ENCODE assay signal across 3 cellular contexts in the genomic region with DNA sequence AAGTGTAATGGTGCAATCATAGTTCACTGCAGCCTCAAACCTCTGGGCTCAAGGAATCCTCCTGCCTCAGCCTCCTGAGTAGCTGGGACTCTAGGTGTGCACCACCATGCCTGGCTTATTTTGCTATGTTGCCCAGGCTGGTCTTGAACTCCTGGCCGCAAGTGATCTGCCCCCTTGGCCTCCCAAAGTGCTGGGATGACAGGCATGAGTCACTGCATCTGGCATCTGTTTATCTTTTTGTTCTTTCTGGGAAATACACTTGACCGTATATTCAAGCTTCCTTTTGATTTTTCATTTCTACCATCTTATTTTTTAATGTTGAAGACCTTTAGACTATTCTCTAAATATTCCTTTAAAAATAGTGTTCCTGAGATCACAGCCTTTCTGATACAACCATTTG.
TF ChIP-seq lines count a peak whose summit lies in the region.

No MANE protein-coding gene starts in this region.

TF ChIP-seq in IMR-90, 13 proteins besides CTCF, POLR2A, EP300 and RAD21:
- no peak for TF ChIP-seq CEBPB (IDR thresholded peaks at IDR 0.05; ENCODE audit: low read depth, low read length)
- TF ChIP-seq, protein P1, sequence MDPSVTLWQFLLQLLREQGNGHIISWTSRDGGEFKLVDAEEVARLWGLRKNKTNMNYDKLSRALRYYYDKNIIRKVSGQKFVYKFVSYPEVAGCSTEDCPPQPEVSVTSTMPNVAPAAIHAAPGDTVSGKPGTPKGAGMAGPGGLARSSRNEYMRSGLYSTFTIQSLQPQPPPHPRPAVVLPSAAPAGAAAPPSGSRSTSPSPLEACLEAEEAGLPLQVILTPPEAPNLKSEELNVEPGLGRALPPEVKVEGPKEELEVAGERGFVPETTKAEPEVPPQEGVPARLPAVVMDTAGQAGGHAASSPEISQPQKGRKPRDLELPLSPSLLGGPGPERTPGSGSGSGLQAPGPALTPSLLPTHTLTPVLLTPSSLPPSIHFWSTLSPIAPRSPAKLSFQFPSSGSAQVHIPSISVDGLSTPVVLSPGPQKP (IDR thresholded peaks at IDR 0.05; ENCODE audit: borderline replicate concordance, low read depth, low read length) = no peak

TF ChIP-seq in K562, 482 proteins besides CTCF, POLR2A, EP300 and RAD21:
- TF ChIP-seq HMG20A (CRISPR knock-in tag; conservative IDR thresholded peaks at IDR 0.05) (no peak), RHOXF2B (CRISPR knock-in tag; conservative IDR thresholded peaks at IDR 0.05) (no peak), JUND (IDR thresholded peaks at IDR 0.05; ENCODE audit: borderline replicate concordance, low read depth, low read length) (peak; percentile 65; the same call in 1 of the 2 replicates), JUND (tag; IDR thresholded peaks at IDR 0.05; ENCODE audit: borderline replicate concordance, low read depth, low read length) (peak; percentile 58; the same call in 2 of the 3 replicates), CBFA2T3 (IDR thresholded peaks at IDR 0.05) (peak; percentile 55), RAD51 (IDR thresholded peaks at IDR 0.05; ENCODE audit: borderline replicate concordance, low read depth) (no peak), ATF7 (IDR thresholded peaks at IDR 0.05) (no peak), ZFX (CRISPR knock-in tag; IDR thresholded peaks at IDR 0.05) (no peak), SRSF7 (optimal IDR thresholded peaks at IDR 0.05; ENCODE audit: low read depth, low read length) (no peak), DPF2 (IDR thresholded peaks at IDR 0.05) (peak; percentile 39; the same call in 1 of the 2 replicates), DMBX1 (CRISPR knock-in tag; IDR thresholded peaks at IDR 0.05; ENCODE audit: borderline replicate concordance) (no peak), MYC (IDR thresholded peaks at IDR 0.05; ENCODE audit: low read depth, low read length) (no peak), MYC (CRISPR knock-in tag; IDR thresholded peaks at IDR 0.05; ENCODE audit: borderline replicate concordance, low read depth) (no peak), CBFA2T2 (conservative IDR thresholded peaks at IDR 0.05) (peak; percentile 37; the same call in 1 of the 2 replicates), DDX20 (tag; IDR thresholded peaks at IDR 0.05; ENCODE audit: low read depth) (no peak), ARID1B (IDR thresholded peaks at IDR 0.05) (peak; percentile 65), SMARCA4 (IDR thresholded peaks at IDR 0.05) (0 out of 2 replicates have a peak, but pooled peaks have one; percentile 63), TAL1 (IDR thresholded peaks at IDR 0.05) (peak; percentile 24; the same call in 1 of the 2 replicates), JUN (IDR thresholded peaks at IDR 0.05; ENCODE audit: borderline replicate concordance, low read depth, low read length) (0 out of 2 replicates have a peak, but pooled peaks have one; percentile 35), JUN (CRISPR knock-in tag; IDR thresholded peaks at IDR 0.05; ENCODE audit: borderline replicate concordance) (no peak), ZNF121 (CRISPR knock-in tag; conservative IDR thresholded peaks at IDR 0.05) (peak; percentile 68; the same call in 1 of the 2 replicates), TCF3 (CRISPR knock-in tag; IDR thresholded peaks at IDR 0.05) (peak; percentile 50), MEIS2 (IDR thresholded peaks at IDR 0.05; ENCODE audit: partially characterized antibody) (peak; percentile 10), FOSL1 (tag; conservative IDR thresholded peaks at IDR 0.05) (peak; percentile 76), E2F1 (CRISPR knock-in tag; IDR thresholded peaks at IDR 0.05) (no peak), NFIC (IDR thresholded peaks at IDR 0.05) (peak; percentile 19; the same call in 1 of the 2 replicates), ZNF583 (CRISPR knock-in tag; IDR thresholded peaks at IDR 0.05) (no peak), POLR2B (IDR thresholded peaks at IDR 0.05; ENCODE audit: low read depth, partially characterized antibody) (no peak), FOXP4 (CRISPR knock-in tag; IDR thresholded peaks at IDR 0.05; ENCODE audit: borderline replicate concordance) (no peak), HMGXB4 (CRISPR knock-in tag; IDR thresholded peaks at IDR 0.05) (no peak)
- TF ChIP-seq, protein P2, sequence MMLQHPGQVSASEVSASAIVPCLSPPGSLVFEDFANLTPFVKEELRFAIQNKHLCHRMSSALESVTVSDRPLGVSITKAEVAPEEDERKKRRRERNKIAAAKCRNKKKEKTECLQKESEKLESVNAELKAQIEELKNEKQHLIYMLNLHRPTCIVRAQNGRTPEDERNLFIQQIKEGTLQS (IDR thresholded peaks at IDR 0.05) = peak; percentile 60
- TF ChIP-seq, protein P2 (CRISPR knock-in tag; conservative IDR thresholded peaks at IDR 0.05) = no peak

TF ChIP-seq in GM23338, 12 proteins besides CTCF, POLR2A, EP300 and RAD21:
- TF ChIP-seq STAT1 (IDR thresholded peaks at IDR 0.05; ENCODE audit: unreplicated experiment) (no peak), CREB1 (CRISPR knock-in tag; IDR thresholded peaks at IDR 0.05; ENCODE audit: low read depth) (no peak), EZH2phosphoT487 (IDR thresholded peaks at IDR 0.05; ENCODE audit: unreplicated experiment) (no peak), ZNF462 (CRISPR knock-in tag; IDR thresholded peaks at IDR 0.05) (no peak), NANOG (IDR thresholded peaks at IDR 0.05; ENCODE audit: borderline replicate concordance) (no peak), POLR2AphosphoS5 (IDR thresholded peaks at IDR 0.05; ENCODE audit: low read depth) (no peak)
- TF ChIP-seq, protein P3, sequence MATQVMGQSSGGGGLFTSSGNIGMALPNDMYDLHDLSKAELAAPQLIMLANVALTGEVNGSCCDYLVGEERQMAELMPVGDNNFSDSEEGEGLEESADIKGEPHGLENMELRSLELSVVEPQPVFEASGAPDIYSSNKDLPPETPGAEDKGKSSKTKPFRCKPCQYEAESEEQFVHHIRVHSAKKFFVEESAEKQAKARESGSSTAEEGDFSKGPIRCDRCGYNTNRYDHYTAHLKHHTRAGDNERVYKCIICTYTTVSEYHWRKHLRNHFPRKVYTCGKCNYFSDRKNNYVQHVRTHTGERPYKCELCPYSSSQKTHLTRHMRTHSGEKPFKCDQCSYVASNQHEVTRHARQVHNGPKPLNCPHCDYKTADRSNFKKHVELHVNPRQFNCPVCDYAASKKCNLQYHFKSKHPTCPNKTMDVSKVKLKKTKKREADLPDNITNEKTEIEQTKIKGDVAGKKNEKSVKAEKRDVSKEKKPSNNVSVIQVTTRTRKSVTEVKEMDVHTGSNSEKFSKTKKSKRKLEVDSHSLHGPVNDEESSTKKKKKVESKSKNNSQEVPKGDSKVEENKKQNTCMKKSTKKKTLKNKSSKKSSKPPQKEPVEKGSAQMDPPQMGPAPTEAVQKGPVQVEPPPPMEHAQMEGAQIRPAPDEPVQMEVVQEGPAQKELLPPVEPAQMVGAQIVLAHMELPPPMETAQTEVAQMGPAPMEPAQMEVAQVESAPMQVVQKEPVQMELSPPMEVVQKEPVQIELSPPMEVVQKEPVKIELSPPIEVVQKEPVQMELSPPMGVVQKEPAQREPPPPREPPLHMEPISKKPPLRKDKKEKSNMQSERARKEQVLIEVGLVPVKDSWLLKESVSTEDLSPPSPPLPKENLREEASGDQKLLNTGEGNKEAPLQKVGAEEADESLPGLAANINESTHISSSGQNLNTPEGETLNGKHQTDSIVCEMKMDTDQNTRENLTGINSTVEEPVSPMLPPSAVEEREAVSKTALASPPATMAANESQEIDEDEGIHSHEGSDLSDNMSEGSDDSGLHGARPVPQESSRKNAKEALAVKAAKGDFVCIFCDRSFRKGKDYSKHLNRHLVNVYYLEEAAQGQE (IDR thresholded peaks at IDR 0.05; ENCODE audit: unreplicated experiment) = no peak
